In the genomic region with DNA sequence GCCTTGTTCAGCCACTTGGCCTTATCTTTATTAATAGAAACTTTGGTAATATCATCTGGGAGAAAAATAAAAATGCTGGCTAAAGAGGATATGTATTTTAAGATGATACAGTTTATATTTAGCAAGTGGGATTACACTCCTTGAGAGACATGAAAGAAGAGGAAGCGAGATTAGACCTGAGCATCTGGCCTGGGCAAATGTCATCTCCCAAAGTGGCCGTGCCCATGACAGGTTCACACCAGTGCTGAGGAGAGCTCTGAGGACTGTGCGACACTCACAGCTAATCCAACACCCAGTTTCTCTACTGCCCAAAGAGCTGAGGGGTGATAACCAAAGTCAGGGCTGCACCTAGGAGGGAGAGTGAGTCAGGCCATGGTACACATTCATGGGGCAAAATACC, we compare ENCODE assay signal across 12 cellular contexts.
"Had no signal": no experiment of that assay in that cellular context is flagged by ENCODE, and none has a peak within 500 bp of the region (broad histone marks: within the 10 kb centered on the region; RNA-seq: fewer than 3 reads in every experiment).

No MANE protein-coding gene starts in this region.

- H3K27ac Mint-ChIP-seq: activated B cell treated with CpG ODN at 0.5 μM for 24 hours; activated CD4-positive, alpha-beta memory T cell treated with anti-CD3 and anti-CD28 coated beads for 36 hours; activated CD8-positive, alpha-beta memory T cell treated with anti-CD3 and anti-CD28 coated beads, Interleukin-2, amount 10 ng/mL, durations not matched to agents 7 days and 5 days; activated naive CD8-positive, alpha-beta T cell; mesothelial cell of epicardium; stimulated activated naive CD8-positive, alpha-beta T cell treated with anti-CD3 and anti-CD28 coated beads, Interleukin-15, Interleukin-2, amounts not matched to agents 100 ng/mL and 50 ng/mL, for 24 hours had no signal

- DNase-seq: activated B cell treated with CpG ODN at 0.5 μM for 24 hours; activated CD4-positive, alpha-beta memory T cell treated with anti-CD3 and anti-CD28 coated beads for 36 hours; activated CD4-positive, alpha-beta T cell treated with anti-CD3 and anti-CD28 coated beads for 4 hours; activated CD8-positive, alpha-beta memory T cell treated with anti-CD3 and anti-CD28 coated beads, Interleukin-2, amount 10 ng/mL, durations not matched to agents 7 days and 5 days; cerebellar nuclear complex; effector CD4-positive, alpha-beta T cell; heart left ventricle; left lung; stimulated activated CD4-positive, alpha-beta T cell treated with anti-CD3 and anti-CD28 coated beads, Interleukin-2, amount 100 ng/mL, for 24 hours had no signal

- H3K36me3 Mint-ChIP-seq: activated CD4-positive, alpha-beta memory T cell treated with anti-CD3 and anti-CD28 coated beads for 36 hours; activated CD8-positive, alpha-beta memory T cell treated with anti-CD3 and anti-CD28 coated beads, Interleukin-2, amount 10 ng/mL, durations not matched to agents 7 days and 5 days; activated naive CD8-positive, alpha-beta T cell; mesothelial cell of epicardium had no signal

- H3K4me1 Mint-ChIP-seq: activated CD8-positive, alpha-beta memory T cell treated with anti-CD3 and anti-CD28 coated beads, Interleukin-2, amount 10 ng/mL, durations not matched to agents 7 days and 5 days; mesothelial cell of epicardium had no signal

- H3K4me3 Mint-ChIP-seq: activated B cell treated with CpG ODN at 0.5 μM for 24 hours; activated CD4-positive, alpha-beta memory T cell treated with anti-CD3 and anti-CD28 coated beads for 36 hours; activated CD8-positive, alpha-beta memory T cell treated with anti-CD3 and anti-CD28 coated beads, Interleukin-2, amount 10 ng/mL, durations not matched to agents 7 days and 5 days; activated naive CD8-positive, alpha-beta T cell; mesothelial cell of epicardium; stimulated activated naive CD8-positive, alpha-beta T cell treated with anti-CD3 and anti-CD28 coated beads, Interleukin-15, Interleukin-2, amounts not matched to agents 100 ng/mL and 50 ng/mL, for 24 hours had no signal

- ATAC-seq: activated CD8-positive, alpha-beta memory T cell treated with anti-CD3 and anti-CD28 coated beads, Interleukin-2, amount 10 ng/mL, durations not matched to agents 7 days and 5 days; heart left ventricle; left lung had no signal

- H3K9me3 Mint-ChIP-seq: activated B cell treated with CpG ODN at 0.5 μM for 24 hours; activated CD4-positive, alpha-beta memory T cell treated with anti-CD3 and anti-CD28 coated beads for 36 hours; mesothelial cell of epicardium; stimulated activated naive CD8-positive, alpha-beta T cell treated with anti-CD3 and anti-CD28 coated beads, Interleukin-15, Interleukin-2, amounts not matched to agents 100 ng/mL and 50 ng/mL, for 24 hours had no signal

- H3K27me3 Mint-ChIP-seq: activated B cell treated with CpG ODN at 0.5 μM for 24 hours; activated CD4-positive, alpha-beta memory T cell treated with anti-CD3 and anti-CD28 coated beads for 36 hours; activated CD8-positive, alpha-beta memory T cell treated with anti-CD3 and anti-CD28 coated beads, Interleukin-2, amount 10 ng/mL, durations not matched to agents 7 days and 5 days; activated naive CD8-positive, alpha-beta T cell; stimulated activated naive CD8-positive, alpha-beta T cell treated with anti-CD3 and anti-CD28 coated beads, Interleukin-15, Interleukin-2, amounts not matched to agents 100 ng/mL and 50 ng/mL, for 24 hours had no signal
